ENCODE assay signal across 28 cellular contexts in genomic region chr2:130814931-130815680, GRCh38. TPM values are rescaled to one million over a fixed set of nuclear protein-coding genes. Genes with fewer than 3 reads are reported as not detected.
"Had no signal": no experiment of that assay in that cellular context is flagged by ENCODE, and none has a peak within 500 bp of the region (broad histone marks: within the 10 kb centered on the region; RNA-seq: fewer than 3 reads in every experiment).

No MANE protein-coding gene starts in this region.

- H3K9me3 ChIP-seq: esophagus muscularis mucosa, left lung, pancreas, stomach, suprapubic skin, transverse colon had no signal

- H3K4me1 ChIP-seq: left lung, pancreas, transverse colon had no signal

- FAIRE-seq: colon, frontal cortex, pancreas had no signal

- H3K4me3 ChIP-seq: esophagus muscularis mucosa, left lung, pancreas, stomach, suprapubic skin, transverse colon had no signal

- H3K27ac ChIP-seq: esophagus muscularis mucosa, left lung, pancreas, stomach, suprapubic skin, transverse colon had no signal

- H3K36me3 ChIP-seq: esophagus muscularis mucosa, left lung, pancreas, stomach, suprapubic skin, transverse colon had no signal

- DNase-seq: activated B cell treated with CpG ODN at 0.5 μM for 24 hours; activated CD4-positive, alpha-beta T cell treated with anti-CD3 and anti-CD28 coated beads for 36 hours; activated CD4-positive, alpha-beta T cell treated with anti-CD3 and anti-CD28 coated beads, Interleukin-2, amount 50 U/mL, for 4 hours; activated gamma-delta T cell treated with Interleukin-2 at 50 U/mL for 16 hours; caudate nucleus; effector memory CD8-positive, alpha-beta T cell; glutamatergic neuron; hippocampal formation; kidney glomerular epithelial cell; left lung; natural killer cell; pancreas; right cardiac atrium; stimulated activated CD4-positive, alpha-beta T cell treated with anti-CD3 and anti-CD28 coated beads, Interleukin-12 subunit alpha, Interleukin-12 subunit beta, amount 100 ng/mL, for 4 hours; stomach; T-helper 1 cell; T-helper 9 cell; transverse colon had no signal

- H3K27me3 ChIP-seq: pancreas, transverse colon had no signal

RNA-seq across cellular contexts. Expression of gene ARHGEF4, which starts 21.6 kb away (rescaled TPM):
- total RNA-seq: pulmonary artery endothelial cell had no signal

RNA-seq across cellular contexts. Expression of gene AMER3, which starts 59.8 kb away (rescaled TPM):
- total RNA-seq: activated B cell treated with CpG ODN at 0.5 μM for 24 hours; activated CD4-positive, alpha-beta T cell treated with anti-CD3 and anti-CD28 coated beads for 36 hours; activated T-helper 1 cell treated with anti-CD3 and anti-CD28 coated beads, Interleukin-12 subunit alpha, Interleukin-12 subunit beta, Interleukin-2, Interleukin-4 antibody, amounts not matched to agents 30 ng/mL and 10 ng/mL and 1 ng/mL, durations not matched to agents 14 hours and 24 hours and 36 hours; aorta; dermis microvascular lymphatic vessel endothelial cell; left lung; lung microvascular endothelial cell; mesothelial cell of epicardium; natural killer cell; pulmonary artery endothelial cell; right cardiac atrium; suprapubic skin had no signal
- polyA plus RNA-seq: aorta had no signal
